Comparison of ENCODE assay signal across 2 cellular contexts in the genomic region with DNA sequence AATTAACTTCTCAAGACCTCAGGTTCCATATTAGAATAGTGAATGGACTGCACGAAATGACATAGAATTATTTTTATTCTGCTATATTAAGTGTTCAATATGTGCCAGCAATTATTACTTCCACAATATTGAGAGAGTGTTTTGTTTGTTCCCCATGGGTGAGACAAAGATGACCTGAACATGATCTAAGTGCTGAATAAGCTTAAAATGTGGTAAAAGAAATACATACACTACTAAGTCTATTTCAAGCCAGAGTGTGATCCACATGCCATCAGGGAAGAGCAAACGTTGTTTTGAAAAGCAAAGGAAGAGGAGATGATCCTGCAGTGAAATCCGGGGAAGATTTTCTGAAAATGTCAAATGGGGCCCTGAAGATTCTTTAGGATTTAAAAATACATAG.
A peak's percentile ranks its signal among the peaks of the same experiment; 100 is the strongest.
TF ChIP-seq lines count a peak whose summit lies in the region.

No MANE protein-coding gene starts in this region.

TF ChIP-seq in A549, 52 proteins besides CTCF, POLR2A, EP300 and RAD21:
- no peak for TF ChIP-seq RCOR1 (IDR thresholded peaks at IDR 0.05; ENCODE audit: low read depth, low read length)
- peak; percentile 27 for TF ChIP-seq MAFK (IDR thresholded peaks at IDR 0.05; ENCODE audit: partially characterized antibody)
TF ChIP-seq in A549: peak in this region for 1.

TF ChIP-seq in K562, 482 proteins besides CTCF, POLR2A, EP300 and RAD21:
- TF ChIP-seq LARP7 (IDR thresholded peaks at IDR 0.05) (no peak), C11orf30 (IDR thresholded peaks at IDR 0.05; ENCODE audit: low read depth) (peak; percentile 80), DMBX1 (CRISPR knock-in tag; IDR thresholded peaks at IDR 0.05; ENCODE audit: borderline replicate concordance) (no peak), CEBPG (CRISPR knock-in tag; IDR thresholded peaks at IDR 0.05) (no peak), CEBPG (tag; conservative IDR thresholded peaks at IDR 0.05 in 1 of 2, IDR thresholded peaks at IDR 0.05 in 1 of 2) (no peak), MAFG (tag; conservative IDR thresholded peaks at IDR 0.05) (peak; percentile 38), HDAC2 (IDR thresholded peaks at IDR 0.05) (no peak), ZNF316 (IDR thresholded peaks at IDR 0.05) (peak; percentile 85), NFE2L1 (tag; IDR thresholded peaks at IDR 0.05; ENCODE audit: borderline replicate concordance, low read depth) (no peak), HIVEP1 (CRISPR knock-in tag; IDR thresholded peaks at IDR 0.05) (no peak)
- TF ChIP-seq, protein P1, sequence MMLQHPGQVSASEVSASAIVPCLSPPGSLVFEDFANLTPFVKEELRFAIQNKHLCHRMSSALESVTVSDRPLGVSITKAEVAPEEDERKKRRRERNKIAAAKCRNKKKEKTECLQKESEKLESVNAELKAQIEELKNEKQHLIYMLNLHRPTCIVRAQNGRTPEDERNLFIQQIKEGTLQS (IDR thresholded peaks at IDR 0.05), result no peak
- TF ChIP-seq, protein P1 (CRISPR knock-in tag; conservative IDR thresholded peaks at IDR 0.05), result no peak
- TF ChIP-seq, protein P2, sequence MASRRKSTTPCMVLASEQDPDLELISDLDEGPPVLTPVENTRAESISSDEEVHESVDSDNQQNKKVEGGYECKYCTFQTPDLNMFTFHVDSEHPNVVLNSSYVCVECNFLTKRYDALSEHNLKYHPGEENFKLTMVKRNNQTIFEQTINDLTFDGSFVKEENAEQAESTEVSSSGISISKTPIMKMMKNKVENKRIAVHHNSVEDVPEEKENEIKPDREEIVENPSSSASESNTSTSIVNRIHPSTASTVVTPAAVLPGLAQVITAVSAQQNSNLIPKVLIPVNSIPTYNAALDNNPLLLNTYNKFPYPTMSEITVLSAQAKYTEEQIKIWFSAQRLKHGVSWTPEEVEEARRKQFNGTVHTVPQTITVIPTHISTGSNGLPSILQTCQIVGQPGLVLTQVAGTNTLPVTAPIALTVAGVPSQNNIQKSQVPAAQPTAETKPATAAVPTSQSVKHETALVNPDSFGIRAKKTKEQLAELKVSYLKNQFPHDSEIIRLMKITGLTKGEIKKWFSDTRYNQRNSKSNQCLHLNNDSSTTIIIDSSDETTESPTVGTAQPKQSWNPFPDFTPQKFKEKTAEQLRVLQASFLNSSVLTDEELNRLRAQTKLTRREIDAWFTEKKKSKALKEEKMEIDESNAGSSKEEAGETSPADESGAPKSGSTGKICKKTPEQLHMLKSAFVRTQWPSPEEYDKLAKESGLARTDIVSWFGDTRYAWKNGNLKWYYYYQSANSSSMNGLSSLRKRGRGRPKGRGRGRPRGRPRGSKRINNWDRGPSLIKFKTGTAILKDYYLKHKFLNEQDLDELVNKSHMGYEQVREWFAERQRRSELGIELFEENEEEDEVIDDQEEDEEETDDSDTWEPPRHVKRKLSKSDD (conservative IDR thresholded peaks at IDR 0.05; ENCODE audit: low read length), result no peak
- TF ChIP-seq, protein P3, sequence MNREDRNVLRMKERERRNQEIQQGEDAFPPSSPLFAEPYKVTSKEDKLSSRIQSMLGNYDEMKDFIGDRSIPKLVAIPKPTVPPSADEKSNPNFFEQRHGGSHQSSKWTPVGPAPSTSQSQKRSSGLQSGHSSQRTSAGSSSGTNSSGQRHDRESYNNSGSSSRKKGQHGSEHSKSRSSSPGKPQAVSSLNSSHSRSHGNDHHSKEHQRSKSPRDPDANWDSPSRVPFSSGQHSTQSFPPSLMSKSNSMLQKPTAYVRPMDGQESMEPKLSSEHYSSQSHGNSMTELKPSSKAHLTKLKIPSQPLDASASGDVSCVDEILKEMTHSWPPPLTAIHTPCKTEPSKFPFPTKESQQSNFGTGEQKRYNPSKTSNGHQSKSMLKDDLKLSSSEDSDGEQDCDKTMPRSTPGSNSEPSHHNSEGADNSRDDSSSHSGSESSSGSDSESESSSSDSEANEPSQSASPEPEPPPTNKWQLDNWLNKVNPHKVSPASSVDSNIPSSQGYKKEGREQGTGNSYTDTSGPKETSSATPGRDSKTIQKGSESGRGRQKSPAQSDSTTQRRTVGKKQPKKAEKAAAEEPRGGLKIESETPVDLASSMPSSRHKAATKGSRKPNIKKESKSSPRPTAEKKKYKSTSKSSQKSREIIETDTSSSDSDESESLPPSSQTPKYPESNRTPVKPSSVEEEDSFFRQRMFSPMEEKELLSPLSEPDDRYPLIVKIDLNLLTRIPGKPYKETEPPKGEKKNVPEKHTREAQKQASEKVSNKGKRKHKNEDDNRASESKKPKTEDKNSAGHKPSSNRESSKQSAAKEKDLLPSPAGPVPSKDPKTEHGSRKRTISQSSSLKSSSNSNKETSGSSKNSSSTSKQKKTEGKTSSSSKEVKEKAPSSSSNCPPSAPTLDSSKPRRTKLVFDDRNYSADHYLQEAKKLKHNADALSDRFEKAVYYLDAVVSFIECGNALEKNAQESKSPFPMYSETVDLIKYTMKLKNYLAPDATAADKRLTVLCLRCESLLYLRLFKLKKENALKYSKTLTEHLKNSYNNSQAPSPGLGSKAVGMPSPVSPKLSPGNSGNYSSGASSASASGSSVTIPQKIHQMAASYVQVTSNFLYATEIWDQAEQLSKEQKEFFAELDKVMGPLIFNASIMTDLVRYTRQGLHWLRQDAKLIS (CRISPR knock-in tag; IDR thresholded peaks at IDR 0.05), result no peak
- TF ChIP-seq, protein P4, sequence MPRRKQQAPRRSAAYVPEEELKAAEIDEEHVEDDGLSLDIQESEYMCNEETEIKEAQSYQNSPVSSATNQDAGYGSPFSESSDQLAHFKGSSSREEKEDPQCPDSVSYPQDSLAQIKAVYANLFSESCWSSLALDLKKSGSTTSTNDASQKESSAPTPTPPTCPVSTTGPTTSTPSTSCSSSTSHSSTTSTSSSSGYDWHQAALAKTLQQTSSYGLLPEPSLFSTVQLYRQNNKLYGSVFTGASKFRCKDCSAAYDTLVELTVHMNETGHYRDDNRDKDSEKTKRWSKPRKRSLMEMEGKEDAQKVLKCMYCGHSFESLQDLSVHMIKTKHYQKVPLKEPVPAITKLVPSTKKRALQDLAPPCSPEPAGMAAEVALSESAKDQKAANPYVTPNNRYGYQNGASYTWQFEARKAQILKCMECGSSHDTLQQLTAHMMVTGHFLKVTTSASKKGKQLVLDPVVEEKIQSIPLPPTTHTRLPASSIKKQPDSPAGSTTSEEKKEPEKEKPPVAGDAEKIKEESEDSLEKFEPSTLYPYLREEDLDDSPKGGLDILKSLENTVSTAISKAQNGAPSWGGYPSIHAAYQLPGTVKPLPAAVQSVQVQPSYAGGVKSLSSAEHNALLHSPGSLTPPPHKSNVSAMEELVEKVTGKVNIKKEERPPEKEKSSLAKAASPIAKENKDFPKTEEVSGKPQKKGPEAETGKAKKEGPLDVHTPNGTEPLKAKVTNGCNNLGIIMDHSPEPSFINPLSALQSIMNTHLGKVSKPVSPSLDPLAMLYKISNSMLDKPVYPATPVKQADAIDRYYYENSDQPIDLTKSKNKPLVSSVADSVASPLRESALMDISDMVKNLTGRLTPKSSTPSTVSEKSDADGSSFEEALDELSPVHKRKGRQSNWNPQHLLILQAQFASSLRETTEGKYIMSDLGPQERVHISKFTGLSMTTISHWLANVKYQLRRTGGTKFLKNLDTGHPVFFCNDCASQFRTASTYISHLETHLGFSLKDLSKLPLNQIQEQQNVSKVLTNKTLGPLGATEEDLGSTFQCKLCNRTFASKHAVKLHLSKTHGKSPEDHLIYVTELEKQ (CRISPR knock-in tag; IDR thresholded peaks at IDR 0.05), result no peak
